ENCODE assay signal across 5 cellular contexts in the genomic region with DNA sequence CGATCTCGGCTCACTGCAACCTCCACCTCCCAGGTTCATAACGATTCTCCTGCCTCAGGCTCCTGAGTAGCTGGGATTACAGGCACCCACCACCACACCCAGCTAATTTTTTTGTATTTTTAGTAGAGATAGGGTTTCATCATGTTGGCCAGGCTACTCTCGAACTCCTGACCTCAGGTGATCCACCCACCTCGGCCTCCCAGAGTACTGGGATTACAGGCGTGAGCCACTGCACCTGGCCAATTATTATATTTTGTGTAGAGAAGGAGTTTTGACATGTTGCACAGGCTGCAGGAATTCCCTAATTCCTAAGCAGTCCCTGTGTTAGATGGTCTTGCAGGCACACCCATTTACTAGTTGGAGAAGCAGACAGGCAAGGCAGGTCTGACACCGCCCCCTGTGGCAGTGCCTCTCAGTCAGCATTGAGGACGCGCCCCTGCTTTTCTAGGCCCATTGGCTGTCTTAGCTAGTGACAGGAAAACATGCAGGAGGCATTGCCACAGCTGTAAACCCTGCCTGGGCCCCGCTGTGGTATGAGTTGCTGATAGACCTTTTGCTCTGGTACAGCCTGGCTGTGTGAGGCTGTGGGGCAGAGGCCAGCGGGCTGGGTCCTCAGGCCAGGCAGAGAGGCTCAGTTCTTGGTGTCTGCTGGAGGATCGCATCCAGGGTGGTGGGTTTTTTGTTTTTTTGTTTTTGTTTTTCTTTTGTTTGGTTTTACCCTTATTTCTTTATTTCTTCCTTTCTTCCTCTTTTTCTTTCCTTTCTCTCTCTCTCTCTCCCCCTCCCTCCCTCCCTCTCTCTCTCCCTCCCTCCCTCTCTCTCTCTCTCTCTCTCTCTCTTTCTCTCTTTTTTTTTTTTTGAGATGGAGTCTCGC. TPM values are rescaled to one million over a fixed set of nuclear protein-coding genes. Genes with fewer than 3 reads are reported as not detected.
DNase-seq lines count a peak whose midpoint lies in the region.

No MANE protein-coding gene starts in this region.

- DNase-seq in H4 (ENCODE audit: low spot score) = peak; percentile 23
- DNase-seq in SIG-M5 (lab: John Stamatoyannopoulos, UW) = peak; percentile 63
- peak; percentile 47 to 59 for DNase-seq in activated T-helper 1 cell treated with anti-CD3 and anti-CD28 coated beads, Interleukin-2, amount 50 U/mL, for 16 hours (ENCODE audit: low read depth in 1 of 2, low spot score in 1 of 2)
- DNase-seq in glomerular visceral epithelial cell (ENCODE audit: extremely low spot score) = peak; percentile 56
- peak; percentile 42 for DNase-seq in retina

RNA-seq across cellular contexts. Expression of a gene that starts 20.5 kb away (rescaled TPM):
- 268 and 303 TPM in 2 replicates for total RNA-seq in H4 (2014; rRNA removed; shearing (Covaris generic))

RNA-seq across cellular contexts. Expression of a gene that starts 22.0 kb away (rescaled TPM):
- 80.7 and 124 TPM in 2 replicates for total RNA-seq in H4 (2014; rRNA removed; shearing (Covaris generic))

RNA-seq across cellular contexts. Expression of a gene that starts 31.5 kb away (rescaled TPM):
- not detected in 2 replicates for total RNA-seq in H4 (2014; rRNA removed; shearing (Covaris generic))

RNA-seq across cellular contexts. Expression of a gene that starts 33.2 kb away (rescaled TPM):
- total RNA-seq in H4 (2014; rRNA removed; shearing (Covaris generic)) = 110 and 137 TPM in 2 replicates

RNA-seq across cellular contexts. Expression of a gene that starts 55.4 kb away (rescaled TPM):
- 36.5 and 62.6 TPM in 2 replicates for total RNA-seq in H4 (2014; rRNA removed; shearing (Covaris generic))

Comparison
In these comparisons a context has a peak if more than half of its experiments do, and no peak if none do; other contexts are left out.
1. Peak in every context shown above with its lines: DNase-seq.